Comparison of ENCODE assay signal across 20 cellular contexts in the genomic region with DNA sequence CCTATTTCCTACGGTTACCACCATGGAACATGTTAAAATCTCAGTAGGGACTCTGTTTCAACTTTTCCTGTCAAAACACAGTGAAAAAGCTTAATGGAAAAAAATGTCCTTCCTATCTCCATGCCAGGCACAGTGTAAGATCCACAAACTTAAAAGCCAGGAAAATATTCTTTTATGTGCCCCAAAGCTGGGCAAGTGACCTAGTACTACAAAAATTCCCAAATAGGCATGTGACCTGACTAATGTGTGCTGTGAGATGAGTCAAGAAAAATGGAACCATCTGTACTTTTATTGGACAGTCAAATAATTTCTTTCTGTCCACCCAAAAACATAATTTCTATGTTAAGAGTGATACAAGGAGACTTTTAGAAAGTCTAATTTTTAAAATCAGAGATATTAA.
DNase-seq lines count a peak whose midpoint lies in the region; ATAC-seq and TF ChIP-seq lines count a peak whose summit lies in the region.
"Had no signal": no experiment of that assay in that cellular context is flagged by ENCODE, and none has a peak within 500 bp of the region (broad histone marks: within the 10 kb centered on the region; RNA-seq: fewer than 3 reads in every experiment).

No MANE protein-coding gene starts in this region.

- H3K4me2 ChIP-seq in smooth muscle cell: no peak overlapping the region

- H2AFZ ChIP-seq in smooth muscle cell (ENCODE audit: low read depth): no peak overlapping the region

- TF ChIP-seq CTCF in smooth muscle cell (IDR thresholded peaks at IDR 0.05; ENCODE audit: borderline replicate concordance, insufficient read depth, poor library complexity, severe bottlenecking): no peak

- H3K79me2 ChIP-seq in smooth muscle cell (ENCODE audit: low read depth): no peaks in the 10 kb centered on the region

- H3F3A ChIP-seq in smooth muscle cell (ENCODE audit: low read depth): peaks cover 3% of the 10 kb centered on the region

- no peak overlapping the region for H3K27ac Mint-ChIP-seq in stimulated activated effector memory CD8-positive, alpha-beta T cell treated with anti-CD3 and anti-CD28 coated beads, Interleukin-12 subunit alpha, Interleukin-12 subunit beta, amount 100 ng/mL, for 72 hours
- H3K27ac Mint-ChIP-seq: activated B cell treated with CpG ODN at 0.5 μM for 24 hours; activated CD4-positive, alpha-beta memory T cell treated with anti-CD3 and anti-CD28 coated beads for 36 hours; CD8-positive, alpha-beta T cell; nephron progenitor cell had no signal

- no peak overlapping the region for H3K4me3 ChIP-seq in subcutaneous abdominal adipose tissue (ENCODE audit: low read depth in 1 of 5, low read length in 5 of 5)
- no peak overlapping the region for H3K4me3 ChIP-seq in smooth muscle cell
- H3K4me3 ChIP-seq: adrenal gland, breast epithelium, K562, mucosa of descending colon had no signal

- no peaks in the 10 kb centered on the region for H3K9me3 ChIP-seq in subcutaneous abdominal adipose tissue (ENCODE audit: control insufficient read depth in 5 of 5, low read length in 5 of 5)
- H3K9me3 ChIP-seq in smooth muscle cell (replicated peaks; ENCODE audit: low read depth): no peaks in the 10 kb centered on the region
- H3K9me3 ChIP-seq: adrenal gland, breast epithelium, mucosa of descending colon had no signal

- peak; percentile 58 for DNase-seq in EL
- peak; percentile 47 for DNase-seq in M059J (ENCODE audit: low read depth)
- DNase-seq in fibroblast of gingiva (ENCODE audit: low read depth): peak; percentile 15
- DNase-seq in smooth muscle cell (lab: John Stamatoyannopoulos, UW; ENCODE audit: unreplicated experiment): no peak
- no peak for DNase-seq in NCI-H774 (lab: John Stamatoyannopoulos, UW)
- no peak for DNase-seq in stimulated activated effector memory CD8-positive, alpha-beta T cell treated with anti-CD3 and anti-CD28 coated beads, Interleukin-12 subunit alpha, Interleukin-12 subunit beta, amount 100 ng/mL, for 72 hours (ENCODE audit: low spot score in 2 of 2)
- DNase-seq: activated B cell treated with CpG ODN at 0.5 μM for 24 hours; activated CD4-positive, alpha-beta memory T cell treated with anti-CD3 and anti-CD28 coated beads for 36 hours; adrenal gland; AML-193; CD8-positive, alpha-beta T cell; hippocampal formation; mucosa of descending colon; NCI-H2171; NCI-H524; nephron progenitor cell had no signal

- 88% methylated on average over 1 of the region's 1 CpG for WGBS in smooth muscle cell (ENCODE audit: low lambda C conversion rate)

- H3K27me3 ChIP-seq in subcutaneous abdominal adipose tissue (ENCODE audit: control insufficient read depth in 5 of 5, insufficient read depth in 4 of 5, low read length in 5 of 5) (no peaks in the 10 kb centered on the region), smooth muscle cell (ENCODE audit: low read depth) (no peaks in the 10 kb centered on the region)
- H3K27me3 ChIP-seq: adrenal gland, breast epithelium had no signal

- H4K20me1 ChIP-seq in smooth muscle cell (ENCODE audit: low read depth): no peaks in the 10 kb centered on the region

- ATAC-seq in stimulated activated effector memory CD8-positive, alpha-beta T cell treated with anti-CD3 and anti-CD28 coated beads, Interleukin-12 subunit alpha, Interleukin-12 subunit beta, amount 100 ng/mL, for 72 hours: no peak
- ATAC-seq: CD8-positive, alpha-beta T cell; K562; mucosa of descending colon; sciatic nerve had no signal

- no peaks in the 10 kb centered on the region for H3K9me3 Mint-ChIP-seq in stimulated activated effector memory CD8-positive, alpha-beta T cell treated with anti-CD3 and anti-CD28 coated beads, Interleukin-12 subunit alpha, Interleukin-12 subunit beta, amount 100 ng/mL, for 72 hours
- H3K9me3 Mint-ChIP-seq: activated B cell treated with CpG ODN at 0.5 μM for 24 hours; activated CD4-positive, alpha-beta memory T cell treated with anti-CD3 and anti-CD28 coated beads for 36 hours; CD8-positive, alpha-beta T cell; nephron progenitor cell had no signal

- peaks cover 6% of the 10 kb centered on the region for H3K4me1 Mint-ChIP-seq in stimulated activated effector memory CD8-positive, alpha-beta T cell treated with anti-CD3 and anti-CD28 coated beads, Interleukin-12 subunit alpha, Interleukin-12 subunit beta, amount 100 ng/mL, for 72 hours
- H3K4me1 Mint-ChIP-seq: activated B cell treated with CpG ODN at 0.5 μM for 24 hours had no signal

- H3K4me1 ChIP-seq in subcutaneous abdominal adipose tissue (ENCODE audit: control insufficient read depth in 5 of 5, insufficient read depth in 5 of 5, low read length in 5 of 5): peaks cover 0 to 20% (median 9%) of the 10 kb centered on the region in 5 donors
- peaks cover 7% of the 10 kb centered on the region for H3K4me1 ChIP-seq in smooth muscle cell (ENCODE audit: low read depth)
- H3K4me1 ChIP-seq: breast epithelium had no signal

- no peaks in the 10 kb centered on the region for H3K36me3 Mint-ChIP-seq in stimulated activated effector memory CD8-positive, alpha-beta T cell treated with anti-CD3 and anti-CD28 coated beads, Interleukin-12 subunit alpha, Interleukin-12 subunit beta, amount 100 ng/mL, for 72 hours
- H3K36me3 Mint-ChIP-seq: activated CD4-positive, alpha-beta memory T cell treated with anti-CD3 and anti-CD28 coated beads for 36 hours had no signal

- no peak overlapping the region for H3K4me3 Mint-ChIP-seq in stimulated activated effector memory CD8-positive, alpha-beta T cell treated with anti-CD3 and anti-CD28 coated beads, Interleukin-12 subunit alpha, Interleukin-12 subunit beta, amount 100 ng/mL, for 72 hours
- H3K4me3 Mint-ChIP-seq: activated B cell treated with CpG ODN at 0.5 μM for 24 hours; activated CD4-positive, alpha-beta memory T cell treated with anti-CD3 and anti-CD28 coated beads for 36 hours; CD8-positive, alpha-beta T cell; nephron progenitor cell had no signal

- H3K36me3 ChIP-seq in subcutaneous abdominal adipose tissue (ENCODE audit: control insufficient read depth in 5 of 5, insufficient read depth in 5 of 5, low read length in 5 of 5): no peaks in the 10 kb centered on the region
- no peaks in the 10 kb centered on the region for H3K36me3 ChIP-seq in smooth muscle cell (ENCODE audit: low read depth)
- H3K36me3 ChIP-seq: adrenal gland, breast epithelium had no signal

- H3K27ac ChIP-seq in subcutaneous abdominal adipose tissue (ENCODE audit: low read depth, low read length): peak overlapping the region; percentile 25
- no peak overlapping the region for H3K27ac ChIP-seq in smooth muscle cell (ENCODE audit: low read depth)
- H3K27ac ChIP-seq: adrenal gland, breast epithelium had no signal

- no peak overlapping the region for H3K9ac ChIP-seq in subcutaneous abdominal adipose tissue (ENCODE audit: low read length in 5 of 5)
- H3K9ac ChIP-seq in smooth muscle cell (ENCODE audit: low read depth): no peak overlapping the region

Comparison
In these comparisons a context has a peak if more than half of its experiments do, and no peak if none do; other contexts are left out.
1. DNase-seq: peak in EL (single experiment), M059J (single experiment) and fibroblast of gingiva (single experiment); none in smooth muscle cell (single experiment), NCI-H774 (single experiment) and stimulated activated effector memory CD8-positive, alpha-beta T cell treated with anti-CD3 and anti-CD28 coated beads, Interleukin-12 subunit alpha, Interleukin-12 subunit beta, amount 100 ng/mL, for 72 hours (0 of 2).